ENCODE assay signal across 10 cellular contexts in the genomic region with DNA sequence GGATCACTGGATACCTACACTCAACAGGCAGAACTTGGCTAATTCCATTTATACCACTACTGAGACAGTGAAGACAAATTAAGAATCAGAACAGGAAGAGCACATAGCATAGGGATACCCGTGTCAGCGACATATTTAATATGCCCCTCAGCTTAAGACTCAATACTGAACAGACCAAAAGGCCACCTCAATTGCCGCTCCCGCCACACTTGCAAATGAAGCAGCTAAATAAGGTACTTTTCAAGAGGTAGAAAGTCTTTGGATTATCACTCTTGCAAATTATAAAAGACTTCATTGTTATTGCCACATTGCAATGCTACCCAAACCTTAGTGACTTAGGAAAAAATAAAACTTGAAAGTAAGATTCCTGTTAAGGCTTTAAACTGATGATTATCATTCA. TPM values are rescaled to one million over a fixed set of nuclear protein-coding genes. Genes with fewer than 3 reads are reported as not detected.
A peak's percentile ranks its signal among the peaks of the same experiment; 100 is the strongest.
DNase-seq lines count a peak whose midpoint lies in the region; ATAC-seq, FAIRE-seq and TF ChIP-seq lines count a peak whose summit lies in the region.
"Had no signal": no experiment of that assay in that cellular context is flagged by ENCODE, and none has a peak within 500 bp of the region (broad histone marks: within the 10 kb centered on the region; RNA-seq: fewer than 3 reads in every experiment).

No MANE protein-coding gene starts in this region.

- H3K27ac ChIP-seq in right cardiac atrium (ENCODE audit: low read length), result no peak overlapping the region
- peak overlapping the region in 1 of 2 donors; percentile 100 for H3K27ac ChIP-seq in right atrium auricular region
- H3K27ac ChIP-seq in GM12878 (ENCODE audit: control insufficient read depth, insufficient read depth), result no peak overlapping the region; the same call in 1 of the 2 replicates
- H3K27ac ChIP-seq in mesodermal cell (ENCODE audit: low read depth, low read length, severe bottlenecking), result no peak overlapping the region
- H3K27ac ChIP-seq in urinary bladder (ENCODE audit: low read depth), result no peak overlapping the region

- H3K27me3 ChIP-seq in right cardiac atrium (ENCODE audit: control insufficient read depth, insufficient read depth) (no peaks in the 10 kb centered on the region), right atrium auricular region (no peaks in the 10 kb centered on the region), GM12878 (replicated peaks in 1 of 2; ENCODE audit: control insufficient read depth in 2 of 2, insufficient read depth in 2 of 2, low read length in 1 of 2) (no peaks in the 10 kb centered on the region)

- in situ Hi-C loops in GM12878 (cut with MboI), result no loop called here

- no peak for TF ChIP-seq RAD21 in GM12878 (IDR thresholded peaks at IDR 0.05; ENCODE audit: insufficient read depth, low read depth, low read length)

- ATAC-seq in right cardiac atrium (no peak), GM12878 (no peak), HG03095 (IDR thresholded peaks at IDR 0.05; ENCODE audit: unreplicated experiment) (no peak)

- peaks cover 3% of the 10 kb centered on the region for H3K4me1 ChIP-seq in right cardiac atrium (ENCODE audit: control insufficient read depth, insufficient read depth, low read length)
- peaks cover 0 to 41% of the 10 kb centered on the region in 2 donors for H3K4me1 ChIP-seq in right atrium auricular region
- H3K4me1 ChIP-seq in GM12878 (ENCODE audit: control insufficient read depth, insufficient read depth, low read length), result no peaks in the 10 kb centered on the region; the same call in none of the 2 replicates
- no peaks in the 10 kb centered on the region for H3K4me1 ChIP-seq in mesodermal cell (ENCODE audit: control insufficient read depth, insufficient read depth, low read length, poor library complexity, severe bottlenecking)
- H3K4me1 ChIP-seq in urinary bladder (ENCODE audit: insufficient read depth), result no peaks in the 10 kb centered on the region

- no TSS peak for BruUV-seq in GM12878 (replicated peaks; lab: Mats Ljungman, UMichigan)

- peaks cover 7% of the 10 kb centered on the region; the same call in 1 of the 2 replicates for H4K20me1 ChIP-seq in GM12878 (ENCODE audit: control insufficient read depth, insufficient read depth)

- SMC1A ChIA-PET in GM12878 (lab: Charles Lee; ENCODE audit: uncharacterized antibody, unreplicated experiment), result interaction anchor here (0.8 to 2.9 kb wide), 6 partner anchors 8 to 196 kb away, joined by 3 to 14 read pairs (median 4); no protein-coding TSS in a partner anchor

- H3K9ac ChIP-seq in GM12878 (ENCODE audit: control insufficient read depth, insufficient read depth, low read length), result peak overlapping the region; percentile 5; the same call in 1 of the 2 replicates

- peak overlapping the region; percentile 96 for H3K4me3 ChIP-seq in right cardiac atrium (ENCODE audit: low read length)
- peak overlapping the region in 1 of 2 donors; percentile 93 for H3K4me3 ChIP-seq in right atrium auricular region
- peak overlapping the region; percentile 96 for H3K4me3 ChIP-seq in GM12878
- H3K4me3 ChIP-seq in mesodermal cell (ENCODE audit: extremely low read depth, insufficient read depth, low read length, poor library complexity, severe bottlenecking), result peak overlapping the region; percentile 90
- H3K4me3 ChIP-seq in urinary bladder (ENCODE audit: low read depth, low read length), result peak overlapping the region; percentile 26

- H3K4me2 ChIP-seq in GM12878 (ENCODE audit: control insufficient read depth, insufficient read depth), result peak overlapping the region; percentile 88

- TF ChIP-seq EP300 in GM12878 (IDR thresholded peaks at IDR 0.05; ENCODE audit: borderline replicate concordance in 1 of 2, control insufficient read depth in 1 of 2, low read depth in 2 of 2, low read length in 2 of 2), result no peak

- no peak for FAIRE-seq in GM12878 (lab: Jason Lieb, UNC)

- WGBS in right cardiac atrium, result 22% methylated on average over 4 of the region's 4 CpGs
- 57% methylated on average over 4 of the region's 4 CpGs for WGBS in GM12878 (ENCODE audit: insufficient coverage, insufficient replicate concordance, low lambda C conversion rate, missing lambda C conversion rate)
- 80 to 100% methylated on average over 2 of the region's 4 CpGs for WGBS in mesodermal cell (ENCODE audit: insufficient coverage in 2 of 2), 2 experiments
- 29% methylated on average over 4 of the region's 4 CpGs for WGBS in urinary bladder

- H3K36me3 ChIP-seq in right atrium auricular region (peaks cover 38% of the 10 kb centered on the region), GM12878 (ENCODE audit: control insufficient read depth in 2 of 2, insufficient read depth in 2 of 2, low read length in 1 of 2) (peaks cover 7 to 45% of the 10 kb centered on the region in 2 experiments), mesodermal cell (ENCODE audit: control insufficient read depth, insufficient read depth, low read length) (peaks cover 63% of the 10 kb centered on the region), urinary bladder (ENCODE audit: insufficient read depth) (peaks cover 9% of the 10 kb centered on the region)

- TF ChIP-seq POLR2A in GM12878 (IDR thresholded peaks at IDR 0.05; ENCODE audit: low read depth, low read length), result no peak

- DNase-seq in right cardiac atrium (no peak), right atrium auricular region (ENCODE audit: low spot score) (no peak), GM12878 (ENCODE audit: low read depth, low spot score) (no peak), hypothalamus (lab: John Stamatoyannopoulos, UW) (no peak)
- no peak for DNase-seq in stimulated activated CD4-positive, alpha-beta T cell treated with anti-CD3 and anti-CD28 coated beads, Interleukin-4, amount 100 ng/mL, for 4 hours
- DNase-seq: HCEC 1CT, NCI-H1436 had no signal

- CTCF ChIA-PET in GM12878 (lab: Yijun Ruan, JAX), result interaction anchor here (0.6 to 2.8 kb wide), 4 partner anchors 15 to 68 kb away, joined by 3 to 20 read pairs (median 6); a partner anchor contains a TSS

- RAD21 ChIA-PET in GM12878 (lab: Charles Lee; ENCODE audit: unreplicated experiment), result interaction anchor here (1.0 to 1.7 kb wide), 2 partner anchors 67 to 69 kb away, joined by 3 to 6 read pairs; a partner anchor contains a TSS

- H2AFZ ChIP-seq in GM12878 (ENCODE audit: control insufficient read depth, low read depth, low read length), result no peak overlapping the region

- TF ChIP-seq CTCF in right atrium auricular region (IDR thresholded peaks at IDR 0.05) (no peak), GM12878 (IDR thresholded peaks at IDR 0.05 in 2 of 3, conservative IDR thresholded peaks at IDR 0.05 in 1 of 3; ENCODE audit: control insufficient read depth in 2 of 3, extremely low read depth in 1 of 3, insufficient read depth in 1 of 3, low read depth in 3 of 3, low read length in 3 of 3) (no peak)

- intact Hi-C loops in right cardiac atrium (cut with DNase I), result loop anchor here in 1 of 4 donors (10.0 kb wide), 1 partner anchor 98 kb away; no protein-coding TSS in a partner anchor
- intact Hi-C loops in GM12878 (cut with micrococcal nuclease; ENCODE audit: unreplicated experiment), result loop anchor here (10.0 kb wide), 1 partner anchor 202 kb away; a partner anchor contains a TSS

- H3K9me3 ChIP-seq in right cardiac atrium (ENCODE audit: control insufficient read depth, low read length) (no peaks in the 10 kb centered on the region), right atrium auricular region (no peaks in the 10 kb centered on the region), GM12878 (replicated peaks; ENCODE audit: control insufficient read depth, insufficient read depth, low read length) (no peaks in the 10 kb centered on the region), mesodermal cell (ENCODE audit: control insufficient read depth, low read length) (no peaks in the 10 kb centered on the region)

- H3K79me2 ChIP-seq in GM12878 (ENCODE audit: control insufficient read depth, insufficient read depth, low read length), result peaks cover 71% of the 10 kb centered on the region

- POLR2A ChIA-PET in GM12878 (lab: Charles Lee), result interaction anchor here (0.7 to 1.7 kb wide), 5 partner anchors 12 to 361 kb away, joined by 3 to 9 read pairs (median 4); a partner anchor contains a TSS

RNA-seq across cellular contexts. Expression of a gene that starts 3.1 kb away (rescaled TPM):
- 100 to 1,000 TPM; 216 to 253 (median 238) TPM for total RNA-seq in right cardiac atrium
- 134 TPM for polyA plus RNA-seq in right cardiac atrium
- 100 to 1,000 TPM; 161 to 178 TPM for total RNA-seq in right atrium auricular region
- 1,768 and 1,800 TPM in 2 replicates for total RNA-seq in GM12878 (2013; cell fraction: nucleolus; rRNA removed)
- 377 and 419 TPM in 2 replicates for total RNA-seq in GM12878 (2014; rRNA removed)
- 223 and 233 TPM in 2 replicates for total RNA-seq in GM12878 (2014; rRNA removed; fragmentation: Illumina TruSeq; extraction: Trizol)
- total RNA-seq in GM12878 (2021), result 340 and 342 TPM in 2 replicates
- 163 TPM for polyA plus RNA-seq in GM12878 (2011; ENCODE audit: low read depth)
- 778 and 793 TPM in 2 replicates for polyA plus RNA-seq in GM12878 (2011; rRNA removed)
- 427 and 428 TPM in 2 replicates for polyA plus RNA-seq in GM12878 (2011; cell fraction: cytosol; rRNA removed)
- 1,697 and 1,958 TPM in 2 replicates for polyA plus RNA-seq in GM12878 (2011; cell fraction: nucleus; rRNA removed)
- 206 and 224 TPM in 2 replicates for polyA plus RNA-seq in GM12878 (2012)
- polyA plus RNA-seq in GM12878 (2014; fragmentation: Illumina TruSeq; extraction: Trizol), result 310 and 395 TPM in 2 replicates
- polyA plus RNA-seq in GM12878 (2014; fragmentation: Nextera tagmentation; extraction: Ambion mirVana), result 10 to 100 TPM; 47.1 to 91.4 TPM
- polyA plus RNA-seq in GM12878 (2014; rRNA removed), result 430 and 457 TPM in 2 replicates
- 10 to 100 TPM; 25.2 to 30.9 TPM for polyA plus RNA-seq in GM12878 (2016; fragmentation: Nextera tagmentation; extraction: Ambion mirVana)
- 499 and 606 TPM in 2 replicates for polyA minus RNA-seq in GM12878 (2011; rRNA and poly(A)+ RNA removed)
- 150 and 173 TPM in 2 replicates for polyA minus RNA-seq in GM12878 (2011; cell fraction: cytosol; rRNA and poly(A)+ RNA removed)
- 520 and 693 TPM in 2 replicates for polyA minus RNA-seq in GM12878 (2011; cell fraction: nucleus; rRNA and poly(A)+ RNA removed)
- 217 TPM for polyA plus RNA-seq in mesodermal cell (2013, experiment 1 of 2)
- 209 TPM for polyA plus RNA-seq in mesodermal cell (2013, experiment 2 of 2)
- total RNA-seq in urinary bladder, result 653 TPM
- 221 TPM for polyA plus RNA-seq in urinary bladder

RNA-seq across cellular contexts. Expression of a gene that starts 35.1 kb away (rescaled TPM):
- total RNA-seq in right cardiac atrium (1 to 10 TPM; 5.0 to 8.3 (median 7.4) TPM), right atrium auricular region (1 to 10 TPM; 8.0 to 9.2 TPM), GM12878 (2014; rRNA removed) (0.45 TPM in 1 of 2 replicates, not detected in the other), GM12878 (2014; rRNA removed; fragmentation: Illumina TruSeq; extraction: Trizol) (0.18 TPM in 1 of 2 replicates, not detected in the other), GM12878 (2021) (0.18 and 0.19 TPM in 2 replicates), urinary bladder (75.7 TPM)
- polyA plus RNA-seq in right cardiac atrium (7.9 TPM), GM12878 (2011; rRNA removed) (0.98 and 1.4 TPM in 2 replicates), GM12878 (2014; fragmentation: Illumina TruSeq; extraction: Trizol) (0.25 and 0.43 TPM in 2 replicates), GM12878 (2014; fragmentation: Nextera tagmentation; extraction: Ambion mirVana) (under 1 TPM; 0.24 TPM), GM12878 (2014; rRNA removed) (0.15 and 0.36 TPM in 2 replicates), GM12878 (2016; fragmentation: Nextera tagmentation; extraction: Ambion mirVana) (under 1 TPM; 0.32 to 0.36 TPM), urinary bladder (4.7 TPM)
- total RNA-seq in GM12878 (2013; cell fraction: nucleolus; rRNA removed), result 0.50 and 0.61 TPM in 2 replicates
- 2.3 TPM for polyA plus RNA-seq in GM12878 (2011; ENCODE audit: low read depth)
- polyA plus RNA-seq in GM12878 (2011; cell fraction: cytosol; rRNA removed), result 0.90 and 1.1 TPM in 2 replicates
- 0.24 and 0.34 TPM in 2 replicates for polyA plus RNA-seq in GM12878 (2011; cell fraction: nucleus; rRNA removed)
- 1.8 and 2.4 TPM in 2 replicates for polyA plus RNA-seq in GM12878 (2012)
- polyA minus RNA-seq in GM12878 (2011; rRNA and poly(A)+ RNA removed), result 0.62 and 1.1 TPM in 2 replicates
- polyA minus RNA-seq in GM12878 (2011; cell fraction: cytosol; rRNA and poly(A)+ RNA removed), result not detected in 2 replicates
- not detected in 2 replicates for polyA minus RNA-seq in GM12878 (2011; cell fraction: nucleus; rRNA and poly(A)+ RNA removed)
- polyA plus RNA-seq in mesodermal cell (2013, experiment 1 of 2), result 58.7 TPM
- 65.5 TPM for polyA plus RNA-seq in mesodermal cell (2013, experiment 2 of 2)

RNA-seq across cellular contexts. Expression of a gene that starts 48.0 kb away (rescaled TPM):
- 10 to 100 TPM; 15.7 to 40.5 (median 31.3) TPM for total RNA-seq in right cardiac atrium
- polyA plus RNA-seq in right cardiac atrium, result 40.4 TPM
- 10 to 100 TPM in 1 of 2 donors, 1 to 10 TPM in 1; 7.0 to 36.7 TPM for total RNA-seq in right atrium auricular region
- not detected in 2 replicates for total RNA-seq in GM12878 (2013; cell fraction: nucleolus; rRNA removed)
- not detected in 2 replicates for total RNA-seq in GM12878 (2014; rRNA removed)
- not detected in 2 replicates for total RNA-seq in GM12878 (2014; rRNA removed; fragmentation: Illumina TruSeq; extraction: Trizol)
- not detected in 2 replicates for total RNA-seq in GM12878 (2021)
- 0.12 TPM for polyA plus RNA-seq in GM12878 (2011; ENCODE audit: low read depth)
- not detected in 2 replicates for polyA plus RNA-seq in GM12878 (2011; rRNA removed)
- not detected in 2 replicates for polyA plus RNA-seq in GM12878 (2011; cell fraction: cytosol; rRNA removed)
- not detected in 2 replicates for polyA plus RNA-seq in GM12878 (2011; cell fraction: nucleus; rRNA removed)
- polyA plus RNA-seq in GM12878 (2012), result 0.07 and 0.13 TPM in 2 replicates
- not detected in 2 replicates for polyA plus RNA-seq in GM12878 (2014; fragmentation: Illumina TruSeq; extraction: Trizol)
- not detected for polyA plus RNA-seq in GM12878 (2014; fragmentation: Nextera tagmentation; extraction: Ambion mirVana)
- polyA plus RNA-seq in GM12878 (2014; rRNA removed), result not detected in 2 replicates
- not detected for polyA plus RNA-seq in GM12878 (2016; fragmentation: Nextera tagmentation; extraction: Ambion mirVana)
- polyA minus RNA-seq in GM12878 (2011; rRNA and poly(A)+ RNA removed), result not detected in 2 replicates
- not detected in 2 replicates for polyA minus RNA-seq in GM12878 (2011; cell fraction: cytosol; rRNA and poly(A)+ RNA removed)
- not detected in 2 replicates for polyA minus RNA-seq in GM12878 (2011; cell fraction: nucleus; rRNA and poly(A)+ RNA removed)
- polyA plus RNA-seq in mesodermal cell (2013, experiment 1 of 2), result 3.8 TPM
- 2.6 TPM for polyA plus RNA-seq in mesodermal cell (2013, experiment 2 of 2)
- total RNA-seq in urinary bladder, result not detected
- not detected for polyA plus RNA-seq in urinary bladder
